In the genomic region with DNA sequence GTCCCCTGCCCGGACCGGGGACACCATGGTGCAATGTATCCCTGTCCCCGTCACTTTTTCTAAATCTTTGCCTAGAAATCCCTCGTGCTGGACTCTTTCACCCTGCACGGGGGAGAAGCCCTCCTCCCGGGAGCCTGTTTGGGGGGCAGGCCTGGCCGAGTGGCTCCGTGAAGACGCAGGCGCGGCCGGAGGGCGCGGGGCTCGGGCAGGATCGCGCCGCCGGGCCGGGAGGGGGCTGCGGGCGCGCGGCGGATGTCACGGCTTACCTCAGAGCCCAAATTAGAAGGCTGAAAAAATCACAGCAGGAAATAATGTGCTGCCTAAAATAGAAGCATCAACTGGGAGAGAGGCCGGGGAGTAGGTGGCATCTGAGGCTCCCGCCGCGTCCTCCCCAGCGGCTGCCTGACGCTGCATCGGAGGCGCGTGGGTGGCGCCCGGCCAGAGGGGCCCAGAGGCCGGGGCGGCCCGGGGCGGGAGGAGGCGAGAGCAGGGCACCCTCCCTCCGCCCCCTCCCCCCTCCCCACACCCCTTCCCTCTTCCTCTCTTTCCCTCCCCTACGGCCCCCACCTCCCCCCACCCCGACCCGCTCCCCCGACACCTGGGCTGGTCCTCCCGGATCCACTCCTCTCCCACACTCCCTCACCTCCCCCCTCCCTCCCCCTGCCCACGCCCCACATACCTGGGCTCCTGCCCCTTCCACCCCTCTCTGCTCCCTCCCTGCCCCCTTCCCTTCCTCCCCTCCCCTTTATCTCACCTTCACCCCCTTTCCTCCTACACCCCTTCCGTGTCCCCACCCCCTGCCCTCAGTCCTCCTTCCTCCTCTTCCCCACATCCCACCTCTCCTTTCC, we compare ENCODE assay signal across 8 cellular contexts. TPM values are rescaled to one million over a fixed set of nuclear protein-coding genes. Genes with fewer than 3 reads are reported as not detected.
DNase-seq lines count a peak whose midpoint lies in the region; ATAC-seq and TF ChIP-seq lines count a peak whose summit lies in the region.

No MANE protein-coding gene starts in this region.

- H3K9ac ChIP-seq in muscle layer of colon (ENCODE audit: low read length), result peak overlapping the region; percentile 33

- H3K27me3 ChIP-seq in muscle layer of colon (ENCODE audit: control insufficient read depth in 1 of 2, insufficient read depth in 2 of 2, low read length in 2 of 2), result no peaks in the 10 kb centered on the region
- no peaks in the 10 kb centered on the region for H3K27me3 ChIP-seq in thyroid gland

- WGBS in thyroid gland, 2 donors, result 1 to 2% methylated on average over 25 to 42 of the region's 50 CpGs

- H3K36me3 ChIP-seq in muscle layer of colon (ENCODE audit: insufficient read depth, low read length), result no peaks in the 10 kb centered on the region
- no peaks in the 10 kb centered on the region for H3K36me3 ChIP-seq in thyroid gland

- no peak for ATAC-seq in HG02938 (IDR thresholded peaks at IDR 0.05; ENCODE audit: unreplicated experiment)

- no peaks in the 10 kb centered on the region for H3K9me3 Mint-ChIP-seq in activated CD4-positive, alpha-beta memory T cell treated with anti-CD3 and anti-CD28 coated beads, Interleukin-2, amount 10 ng/mL, durations not matched to agents 7 days and 5 days

- TF ChIP-seq CTCF in epithelial cell of esophagus (IDR thresholded peaks at IDR 0.05; ENCODE audit: insufficient read depth, low read depth, low read length, missing control alignments), result no peak
- TF ChIP-seq CTCF in thyroid gland (IDR thresholded peaks at IDR 0.05), result no peak

- peaks cover 47% of the 10 kb centered on the region for H3K4me1 Mint-ChIP-seq in activated CD4-positive, alpha-beta memory T cell treated with anti-CD3 and anti-CD28 coated beads, Interleukin-2, amount 10 ng/mL, durations not matched to agents 7 days and 5 days

- H3K27ac ChIP-seq in muscle layer of colon (ENCODE audit: low read depth, low read length) (peak overlapping the region; percentile 54), thyroid gland (peak overlapping the region in 1 of 3 donors; percentile 66)

- CTCF ChIA-PET in activated CD4-positive, alpha-beta memory T cell treated with anti-CD3 and anti-CD28 coated beads, Interleukin-2, amount 10 ng/mL, durations not matched to agents 7 days and 5 days (lab: Charles Lee), result interaction anchor here (3.9 kb wide), 1 partner anchor 11 kb away, joined by 22 read pairs; no protein-coding TSS in a partner anchor

- peak in 1 of 2 donors; percentile 9 for TF ChIP-seq POLR2A in thyroid gland (IDR thresholded peaks at IDR 0.05)

- H3K4me3 ChIP-seq in epithelial cell of esophagus (ENCODE audit: low read length), result no peak overlapping the region
- H3K4me3 ChIP-seq in muscle layer of colon (ENCODE audit: low read depth in 1 of 2, low read length in 2 of 2), result peak overlapping the region in 1 of 2 donors; percentile 56
- H3K4me3 ChIP-seq in thyroid gland (replicated peaks in 1 of 3), result peak overlapping the region in 2 of 3 donors; percentile 4 to 28

- H3K4me1 ChIP-seq in muscle layer of colon (ENCODE audit: insufficient read depth, low read length) (no peaks in the 10 kb centered on the region), thyroid gland (no peaks in the 10 kb centered on the region)

- H3K9me3 ChIP-seq in muscle layer of colon (ENCODE audit: low read length) (no peaks in the 10 kb centered on the region), thyroid gland (no peaks in the 10 kb centered on the region)

- H3K4me3 Mint-ChIP-seq in activated CD4-positive, alpha-beta memory T cell treated with anti-CD3 and anti-CD28 coated beads, Interleukin-2, amount 10 ng/mL, durations not matched to agents 7 days and 5 days, result peak overlapping the region; percentile 43

- POLR2A ChIA-PET in activated CD4-positive, alpha-beta memory T cell treated with anti-CD3 and anti-CD28 coated beads, Interleukin-2, amount 10 ng/mL, durations not matched to agents 7 days and 5 days (lab: Charles Lee), result interaction anchor here (0.9 to 1.4 kb wide), 2 partner anchors 8 to 712 kb away, joined by 3 read pairs; no protein-coding TSS in a partner anchor

- H3K27me3 Mint-ChIP-seq in activated CD4-positive, alpha-beta memory T cell treated with anti-CD3 and anti-CD28 coated beads, Interleukin-2, amount 10 ng/mL, durations not matched to agents 7 days and 5 days, result peaks cover 9% of the 10 kb centered on the region

- peak; percentile 25 for DNase-seq in NCI-H748 (lab: John Stamatoyannopoulos, UW; ENCODE audit: unreplicated experiment)
- DNase-seq in NCI-H748 treated with DMSO at 0.1 percent for 48 hours (lab: John Stamatoyannopoulos, UW), result no peak
- peak; percentile 50 for DNase-seq in activated CD4-positive, alpha-beta memory T cell treated with anti-CD3 and anti-CD28 coated beads, Interleukin-2, amount 10 ng/mL, durations not matched to agents 7 days and 5 days
- peak; percentile 36 for DNase-seq in epithelial cell of esophagus (ENCODE audit: low read depth)
- peak; percentile 16 to 33 for DNase-seq in thyroid gland
- no peak for DNase-seq in NAMALWA (ENCODE audit: low spot score)

- H3K27ac Mint-ChIP-seq in activated CD4-positive, alpha-beta memory T cell treated with anti-CD3 and anti-CD28 coated beads, Interleukin-2, amount 10 ng/mL, durations not matched to agents 7 days and 5 days, result no peak overlapping the region

- intact Hi-C loops in thyroid gland (cut with DNase I), result no loop called here

- no peaks in the 10 kb centered on the region for H3K36me3 Mint-ChIP-seq in activated CD4-positive, alpha-beta memory T cell treated with anti-CD3 and anti-CD28 coated beads, Interleukin-2, amount 10 ng/mL, durations not matched to agents 7 days and 5 days (ENCODE audit: low read depth)

RNA-seq across cellular contexts. Expression of a gene that starts 51.9 kb away (rescaled TPM):
- total RNA-seq in activated CD4-positive, alpha-beta memory T cell treated with anti-CD3 and anti-CD28 coated beads, Interleukin-2, amount 10 ng/mL, durations not matched to agents 7 days and 5 days, result 10 to 100 TPM; 27.3 to 27.9 TPM
- 10 to 100 TPM; 16.5 to 26.6 (median 23.4) TPM for total RNA-seq in thyroid gland

RNA-seq across cellular contexts. Expression of a gene that starts 52.1 kb away (rescaled TPM):
- 10 to 100 TPM; 36.5 to 37.2 TPM for total RNA-seq in activated CD4-positive, alpha-beta memory T cell treated with anti-CD3 and anti-CD28 coated beads, Interleukin-2, amount 10 ng/mL, durations not matched to agents 7 days and 5 days
- total RNA-seq in thyroid gland, result 10 to 100 TPM; 24.9 to 38.1 (median 29.6) TPM

RNA-seq across cellular contexts. Expression of a gene that starts 56.0 kb away (rescaled TPM):
- total RNA-seq in activated CD4-positive, alpha-beta memory T cell treated with anti-CD3 and anti-CD28 coated beads, Interleukin-2, amount 10 ng/mL, durations not matched to agents 7 days and 5 days, result 10 to 100 TPM; 58.4 to 58.6 TPM
- total RNA-seq in thyroid gland, result 100 to 1,000 TPM in 3 of 4 donors, 10 to 100 TPM in 1; 70.2 to 166 (median 130) TPM

Comparison
In these comparisons a context has a peak if more than half of its experiments do, and no peak if none do; other contexts are left out.
1. DNase-seq: peak in NCI-H748 (single experiment), activated CD4-positive, alpha-beta memory T cell treated with anti-CD3 and anti-CD28 coated beads, Interleukin-2, amount 10 ng/mL, durations not matched to agents 7 days and 5 days (single experiment), epithelial cell of esophagus (single experiment) and thyroid gland (2 of 2); none in NCI-H748 treated with DMSO at 0.1 percent for 48 hours (single experiment) and NAMALWA (single experiment).